Comparison of ENCODE assay signal across 1 cellular context in genomic region chr6:39725632-39725997, GRCh38.
TF ChIP-seq lines count a peak whose summit lies in the region.

No MANE protein-coding gene starts in this region.

TF ChIP-seq in HepG2, 621 proteins besides CTCF, POLR2A, EP300 and RAD21 (continued from another document):
- TF ChIP-seq ZFP91 (CRISPR knock-in tag; IDR thresholded peaks at IDR 0.05; ENCODE audit: borderline replicate concordance) (peak; percentile 56; the same call in 1 of the 2 replicates), HHEX (CRISPR knock-in tag; IDR thresholded peaks at IDR 0.05) (no peak), HNF1B (CRISPR knock-in tag; IDR thresholded peaks at IDR 0.05) (peak; percentile 38; the same call in 1 of the 2 replicates), ZMAT5 (CRISPR knock-in tag; IDR thresholded peaks at IDR 0.05; ENCODE audit: borderline replicate concordance, low read depth) (no peak), TSC22D2 (CRISPR knock-in tag; IDR thresholded peaks at IDR 0.05; ENCODE audit: borderline replicate concordance) (no peak), ZNF710 (CRISPR knock-in tag; IDR thresholded peaks at IDR 0.05; ENCODE audit: borderline replicate concordance) (0 out of 2 replicates have a peak, but pooled peaks have one; percentile 1), PHF8 (CRISPR knock-in tag; IDR thresholded peaks at IDR 0.05) (0 out of 2 replicates have a peak, but pooled peaks have one; percentile 3), LCORL (IDR thresholded peaks at IDR 0.05) (no peak), LCORL (CRISPR knock-in tag; IDR thresholded peaks at IDR 0.05) (0 out of 2 replicates have a peak, but pooled peaks have one; percentile 10), ZNF749 (CRISPR knock-in tag; IDR thresholded peaks at IDR 0.05; ENCODE audit: borderline replicate concordance) (no peak), KLF9 (CRISPR knock-in tag; IDR thresholded peaks at IDR 0.05; ENCODE audit: low read depth) (no peak), POGZ (CRISPR knock-in tag; IDR thresholded peaks at IDR 0.05) (0 out of 2 replicates have a peak, but pooled peaks have one; percentile 6), ATF6 (CRISPR knock-in tag; conservative IDR thresholded peaks at IDR 0.05) (no peak), ZNF143 (CRISPR knock-in tag; IDR thresholded peaks at IDR 0.05) (no peak), TEAD2 (CRISPR knock-in tag; IDR thresholded peaks at IDR 0.05) (no peak), ZNF501 (CRISPR knock-in tag; IDR thresholded peaks at IDR 0.05) (peak; percentile 67; the same call in 1 of the 2 replicates), ZMYM3 (CRISPR knock-in tag; IDR thresholded peaks at IDR 0.05) (peak; percentile 79), SP5 (CRISPR knock-in tag; IDR thresholded peaks at IDR 0.05; ENCODE audit: borderline replicate concordance, low read depth) (0 out of 2 replicates have a peak, but pooled peaks have one; percentile 1), MIXL1 (CRISPR knock-in tag; IDR thresholded peaks at IDR 0.05) (peak; percentile 6; the same call in 1 of the 2 replicates), YEATS4 (CRISPR knock-in tag; IDR thresholded peaks at IDR 0.05; ENCODE audit: borderline replicate concordance) (peak; percentile 28; the same call in 1 of the 2 replicates), GABPA (IDR thresholded peaks at IDR 0.05; ENCODE audit: low read depth, low read length) (peak; percentile 0; the same call in 1 of the 2 replicates), GABPA (CRISPR knock-in tag; IDR thresholded peaks at IDR 0.05; ENCODE audit: low read depth) (no peak), ARID5B (CRISPR knock-in tag; IDR thresholded peaks at IDR 0.05) (peak; percentile 6; the same call in 1 of the 2 replicates), FOXM1 (CRISPR knock-in tag; IDR thresholded peaks at IDR 0.05) (no peak), SALL1 (CRISPR knock-in tag; IDR thresholded peaks at IDR 0.05) (0 out of 2 replicates have a peak, but pooled peaks have one; percentile 4), MZF1 (CRISPR knock-in tag; IDR thresholded peaks at IDR 0.05; ENCODE audit: borderline replicate concordance) (no peak), SOX13 (IDR thresholded peaks at IDR 0.05) (no peak), SOX13 (CRISPR knock-in tag; conservative IDR thresholded peaks at IDR 0.05 in 1 of 2, IDR thresholded peaks at IDR 0.05 in 1 of 2) (0 out of 4 replicates have a peak, but pooled peaks of 1 of the 2 experiments have one; percentile 1), MXD1 (CRISPR knock-in tag; IDR thresholded peaks at IDR 0.05) (0 out of 2 replicates have a peak, but pooled peaks have one; percentile 9), GABPB1 (CRISPR knock-in tag; IDR thresholded peaks at IDR 0.05) (peak; percentile 0; the same call in 1 of the 2 replicates)
